ENCODE assay signal across 9 cellular contexts in genomic region chr16:10182186-10182683, GRCh38. TPM values are rescaled to one million over a fixed set of nuclear protein-coding genes. Genes with fewer than 3 reads are reported as not detected.
DNase-seq lines count a peak whose midpoint lies in the region; ATAC-seq and TF ChIP-seq lines count a peak whose summit lies in the region.
"Had no signal": no experiment of that assay in that cellular context is flagged by ENCODE, and none has a peak within 500 bp of the region (broad histone marks: within the 10 kb centered on the region; RNA-seq: fewer than 3 reads in every experiment).

GRIN2A (minus strand) TSS chr16:10182428; CDS start chr16:10180411, 2,017 bp downstream.

- H3K36me3 Mint-ChIP-seq in activated CD8-positive, alpha-beta T cell treated with anti-CD3 and anti-CD28 coated beads for 36 hours (ENCODE audit: low read depth): no peaks in the 10 kb centered on the region

- no peak within 1 kb of the TSS for H3K9ac ChIP-seq in liver (ENCODE audit: low read depth in 1 of 2, low read length in 2 of 2)

- TF ChIP-seq RAD21 in liver (IDR thresholded peaks at IDR 0.05): no peak

- DNase-seq in astrocyte of the spinal cord (ENCODE audit: low read depth, low spot score): no peak
- no peak for DNase-seq in suprapubic skin (ENCODE audit: low spot score in 2 of 2)
- no peak for DNase-seq in activated effector memory CD4-positive, alpha-beta T cell treated with Interleukin-2 at 50 U/mL for 16 hours
- DNase-seq in activated CD8-positive, alpha-beta T cell treated with anti-CD3 and anti-CD28 coated beads for 36 hours: no peak
- DNase-seq in NCI-H345 (lab: John Stamatoyannopoulos, UW): no peak
- DNase-seq: NCI-H2227 treated with DMSO at 0.1 percent for 48 hours had no signal

- H3K27ac Mint-ChIP-seq in activated CD8-positive, alpha-beta T cell treated with anti-CD3 and anti-CD28 coated beads for 36 hours: no peak within 1 kb of the TSS

- POLR2A ChIA-PET in HEK293 (lab: Yijun Ruan, JAX): no interaction called here
- POLR2A ChIA-PET in activated CD8-positive, alpha-beta T cell treated with anti-CD3 and anti-CD28 coated beads for 36 hours (lab: Charles Lee): no interaction called here

- no peak for ATAC-seq in activated CD8-positive, alpha-beta T cell treated with anti-CD3 and anti-CD28 coated beads for 36 hours

- H3K9me3 ChIP-seq in HEK293 (ENCODE audit: control insufficient read depth, insufficient read depth, low read depth, low read length) (no peaks in the 10 kb centered on the region), liver (ENCODE audit: control insufficient read depth in 4 of 4, low read length in 3 of 4) (no peaks in the 10 kb centered on the region), suprapubic skin (no peaks in the 10 kb centered on the region)

- H3K4me1 ChIP-seq in HEK293 (ENCODE audit: control insufficient read depth, insufficient read depth, low read length) (peaks cover 2% of the 10 kb centered on the region; the same call in 1 of the 2 replicates), liver (ENCODE audit: control insufficient read depth in 4 of 4, insufficient read depth in 4 of 4, low read length in 3 of 4) (peaks cover 14 to 29% (median 25%) of the 10 kb centered on the region in 4 donors), suprapubic skin (peaks cover 26% of the 10 kb centered on the region)

- H3K27ac ChIP-seq in HEK293 (ENCODE audit: extremely low read depth, low read depth, low read length) (no peak within 1 kb of the TSS), liver (ENCODE audit: low read depth in 1 of 2, low read length in 2 of 2) (no peak within 1 kb of the TSS), suprapubic skin (no peak within 1 kb of the TSS)

- H3K27me3 ChIP-seq in liver (ENCODE audit: control insufficient read depth in 4 of 4, insufficient read depth in 4 of 4, low read length in 3 of 4) (peaks cover 4 to 14% (median 7%) of the 10 kb centered on the region in 4 donors), suprapubic skin (peaks cover 62% of the 10 kb centered on the region)

- peak within 1 kb of the TSS; percentile 28 for H3K4me3 ChIP-seq in HEK293 (ENCODE audit: low read depth, low read length)
- peak within 1 kb of the TSS; percentile 10 for H3K4me3 ChIP-seq in astrocyte of the spinal cord (ENCODE audit: low read depth, low read length)
- H3K4me3 ChIP-seq in liver (ENCODE audit: low read depth in 1 of 3, low read length in 3 of 3): peak within 1 kb of the TSS in 2 of 3 donors; percentile 35 to 55
- H3K4me3 ChIP-seq in suprapubic skin: peak within 1 kb of the TSS; percentile 41

- no peaks in the 10 kb centered on the region for H3K9me3 Mint-ChIP-seq in activated CD8-positive, alpha-beta T cell treated with anti-CD3 and anti-CD28 coated beads for 36 hours

- in situ Hi-C loops in astrocyte of the spinal cord (cut with HindIII; ENCODE audit: low sequenced_read_pairs): no loop called here

- CTCF ChIA-PET in HEK293 (lab: Yijun Ruan, JAX): interaction anchor here (0.6 to 2.5 kb wide), 9 partner anchors 14 to 1303 kb away, joined by 3 to 7 read pairs (median 4); no protein-coding TSS in a partner anchor
- CTCF ChIA-PET in activated CD8-positive, alpha-beta T cell treated with anti-CD3 and anti-CD28 coated beads for 36 hours (lab: Charles Lee): interaction anchor here (0.8 kb wide), 1 partner anchor 923 kb away, joined by 5 read pairs; no protein-coding TSS in a partner anchor

- no peak for TF ChIP-seq POLR2A in suprapubic skin (IDR thresholded peaks at IDR 0.05)

- TF ChIP-seq CTCF in HEK293 (tag by site-specific recombination; IDR thresholded peaks at IDR 0.05) (no peak), astrocyte of the spinal cord (IDR thresholded peaks at IDR 0.05; ENCODE audit: low read depth, low read length) (no peak), liver (IDR thresholded peaks at IDR 0.05; ENCODE audit: low read depth, low read length, missing input control) (no peak), suprapubic skin (IDR thresholded peaks at IDR 0.05) (no peak)
- no peak for TF ChIP-seq CTCF in activated CD8-positive, alpha-beta T cell treated with anti-CD3 and anti-CD28 coated beads for 36 hours (IDR thresholded peaks at IDR 0.05)

- intact Hi-C loops in activated CD8-positive, alpha-beta T cell treated with anti-CD3 and anti-CD28 coated beads for 36 hours (cut with micrococcal nuclease): no loop called here

- H3K4me3 Mint-ChIP-seq in activated CD8-positive, alpha-beta T cell treated with anti-CD3 and anti-CD28 coated beads for 36 hours: no peak within 1 kb of the TSS

- no peaks in the 10 kb centered on the region for H3K36me3 ChIP-seq in HEK293 (ENCODE audit: control insufficient read depth in 2 of 2, insufficient read depth in 1 of 2, low read length in 2 of 2)
- no peaks in the 10 kb centered on the region for H3K36me3 ChIP-seq in liver (ENCODE audit: control insufficient read depth in 4 of 4, insufficient read depth in 3 of 4, low read depth in 1 of 4, low read length in 3 of 4)
- H3K36me3 ChIP-seq in suprapubic skin: no peaks in the 10 kb centered on the region

- H3K4me1 Mint-ChIP-seq in activated CD8-positive, alpha-beta T cell treated with anti-CD3 and anti-CD28 coated beads for 36 hours (ENCODE audit: low read depth): peaks cover 9% of the 10 kb centered on the region

- 3% methylated on average over 29 of the region's 29 CpGs for WGBS in liver
- 3% methylated on average over 21 of the region's 29 CpGs for WGBS in suprapubic skin

- H3K27me3 Mint-ChIP-seq in activated CD8-positive, alpha-beta T cell treated with anti-CD3 and anti-CD28 coated beads for 36 hours: peaks cover 46% of the 10 kb centered on the region

- TF ChIP-seq EP300 in suprapubic skin (IDR thresholded peaks at IDR 0.05): no peak

TF ChIP-seq in HEK293, 187 proteins besides CTCF, POLR2A, EP300 and RAD21:
- TF ChIP-seq GLIS1 (tag by site-specific recombination; IDR thresholded peaks at IDR 0.05): peak; percentile 32; the same call in 1 of the 2 replicates
- no peak for TF ChIP-seq HOXC10 (CRISPR knock-in tag; IDR thresholded peaks at IDR 0.05)
- TF ChIP-seq, protein P1, sequence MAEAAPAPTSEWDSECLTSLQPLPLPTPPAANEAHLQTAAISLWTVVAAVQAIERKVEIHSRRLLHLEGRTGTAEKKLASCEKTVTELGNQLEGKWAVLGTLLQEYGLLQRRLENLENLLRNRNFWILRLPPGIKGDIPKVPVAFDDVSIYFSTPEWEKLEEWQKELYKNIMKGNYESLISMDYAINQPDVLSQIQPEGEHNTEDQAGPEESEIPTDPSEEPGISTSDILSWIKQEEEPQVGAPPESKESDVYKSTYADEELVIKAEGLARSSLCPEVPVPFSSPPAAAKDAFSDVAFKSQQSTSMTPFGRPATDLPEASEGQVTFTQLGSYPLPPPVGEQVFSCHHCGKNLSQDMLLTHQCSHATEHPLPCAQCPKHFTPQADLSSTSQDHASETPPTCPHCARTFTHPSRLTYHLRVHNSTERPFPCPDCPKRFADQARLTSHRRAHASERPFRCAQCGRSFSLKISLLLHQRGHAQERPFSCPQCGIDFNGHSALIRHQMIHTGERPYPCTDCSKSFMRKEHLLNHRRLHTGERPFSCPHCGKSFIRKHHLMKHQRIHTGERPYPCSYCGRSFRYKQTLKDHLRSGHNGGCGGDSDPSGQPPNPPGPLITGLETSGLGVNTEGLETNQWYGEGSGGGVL (tag by site-specific recombination; IDR thresholded peaks at IDR 0.05): peak; percentile 24; the same call in 1 of the 2 replicates
- peak; percentile 24; the same call in 1 of the 2 replicates for TF ChIP-seq GLIS2 (tag by site-specific recombination; IDR thresholded peaks at IDR 0.05)
- TF ChIP-seq ZNF341 (tag by site-specific recombination; IDR thresholded peaks at IDR 0.05; ENCODE audit: low read depth): 0 out of 2 replicates have a peak, but pooled peaks have one; percentile 18
- TF ChIP-seq ZFHX2 (tag by site-specific recombination; conservative IDR thresholded peaks at IDR 0.05): peak; percentile 52; the same call in 1 of the 2 replicates
- no peak for TF ChIP-seq ZNF2 (tag by site-specific recombination; IDR thresholded peaks at IDR 0.05)
TF ChIP-seq in HEK293: peak in this region for 5.

TF ChIP-seq in liver, 16 proteins besides CTCF, POLR2A, EP300 and RAD21:
- no peak for TF ChIP-seq JUND (IDR thresholded peaks at IDR 0.05)
- no peak for TF ChIP-seq FOXA2 (IDR thresholded peaks at IDR 0.05)

RNA-seq across cellular contexts. Expression of gene GRIN2A, which starts in this region (rescaled TPM):
- total RNA-seq in liver: under 1 TPM; under 0.01 to 0.08 TPM
- polyA plus RNA-seq in liver: under 1 TPM in 1 of 2 donors, not detected in 1; 0.07 TPM
- total RNA-seq in suprapubic skin: 1 to 10 TPM in 2 of 4 donors, under 1 TPM in 2; 0.08 to 5.4 (median 1.3) TPM
- not detected for total RNA-seq in activated CD8-positive, alpha-beta T cell treated with anti-CD3 and anti-CD28 coated beads for 36 hours
- total RNA-seq: activated CD8-positive, alpha-beta memory T cell treated with anti-CD3 and anti-CD28 coated beads for 36 hours had no signal
